In genomic region chr2:20524412-20525040, GRCh38 we compare ENCODE assay signal across 1 cellular context.
A peak's percentile ranks its signal among the peaks of the same experiment; 100 is the strongest.
TF ChIP-seq lines count a peak whose summit lies in the region.

No MANE protein-coding gene starts in this region.

TF ChIP-seq in K562, 482 proteins besides CTCF, POLR2A, EP300 and RAD21 (continued from another document and continues in another):
- TF ChIP-seq HES1 (IDR thresholded peaks at IDR 0.05; ENCODE audit: low read depth) (no peak), ZNF507 (tag; conservative IDR thresholded peaks at IDR 0.05) (no peak), KLF16 (IDR thresholded peaks at IDR 0.05) (peak; percentile 55; the same call in 1 of the 2 replicates), ZNF133 (CRISPR knock-in tag; IDR thresholded peaks at IDR 0.05) (no peak), RHOXF2B (CRISPR knock-in tag; conservative IDR thresholded peaks at IDR 0.05) (no peak), ZBTB26 (CRISPR knock-in tag; IDR thresholded peaks at IDR 0.05) (no peak), IRF2 (CRISPR knock-in tag; IDR thresholded peaks at IDR 0.05) (no peak), STAT5A (IDR thresholded peaks at IDR 0.05; ENCODE audit: borderline replicate concordance, low read length) (no peak), ZFP91 (CRISPR knock-in tag; IDR thresholded peaks at IDR 0.05) (no peak), ARID3A (IDR thresholded peaks at IDR 0.05; ENCODE audit: borderline replicate concordance, low read depth, low read length) (no peak), HNRNPL (IDR thresholded peaks at IDR 0.05; ENCODE audit: low read depth, low read length) (no peak), ZNF586 (CRISPR knock-in tag; conservative IDR thresholded peaks at IDR 0.05) (no peak), STAT6 (CRISPR knock-in tag; IDR thresholded peaks at IDR 0.05) (no peak), HMGXB4 (CRISPR knock-in tag; IDR thresholded peaks at IDR 0.05) (no peak), ZNF174 (CRISPR knock-in tag; IDR thresholded peaks at IDR 0.05) (0 out of 2 replicates have a peak, but pooled peaks have one; percentile 55), TEAD4 (IDR thresholded peaks at IDR 0.05; ENCODE audit: low read length) (0 out of 2 replicates have a peak, but pooled peaks have one; percentile 13), TEAD4 (CRISPR knock-in tag; IDR thresholded peaks at IDR 0.05; ENCODE audit: borderline replicate concordance) (no peak), E2F5 (CRISPR knock-in tag; IDR thresholded peaks at IDR 0.05) (no peak), E4F1 (CRISPR knock-in tag; IDR thresholded peaks at IDR 0.05; ENCODE audit: borderline replicate concordance) (no peak), ZNF518B (CRISPR knock-in tag; IDR thresholded peaks at IDR 0.05) (no peak), LEF1 (IDR thresholded peaks at IDR 0.05) (0 out of 2 replicates have a peak, but pooled peaks have one; percentile 22), MIER1 (IDR thresholded peaks at IDR 0.05; ENCODE audit: low read depth) (no peak), ETV6 (IDR thresholded peaks at IDR 0.05; ENCODE audit: borderline replicate concordance in 1 of 2, low read depth in 2 of 2, low read length in 1 of 2) (no peak), ETV6 (CRISPR knock-in tag; IDR thresholded peaks at IDR 0.05; ENCODE audit: borderline replicate concordance) (no peak), WHSC1 (IDR thresholded peaks at IDR 0.05; ENCODE audit: low read length) (no peak), ZNF282 (CRISPR knock-in tag; IDR thresholded peaks at IDR 0.05) (no peak), GATAD2A (IDR thresholded peaks at IDR 0.05) (no peak), ZNF609 (CRISPR knock-in tag; IDR thresholded peaks at IDR 0.05; ENCODE audit: borderline replicate concordance) (no peak), HDAC1 (IDR thresholded peaks at IDR 0.05) (no peak), HDAC6 (IDR thresholded peaks at IDR 0.05; ENCODE audit: low read depth, low read length) (no peak), SIRT6 (IDR thresholded peaks at IDR 0.05; ENCODE audit: low read depth, low read length) (no peak), ZNF224 (CRISPR knock-in tag; IDR thresholded peaks at IDR 0.05) (no peak), ZNF695 (CRISPR knock-in tag; IDR thresholded peaks at IDR 0.05) (no peak)
